ENCODE assay signal across 8 cellular contexts in the genomic region with DNA sequence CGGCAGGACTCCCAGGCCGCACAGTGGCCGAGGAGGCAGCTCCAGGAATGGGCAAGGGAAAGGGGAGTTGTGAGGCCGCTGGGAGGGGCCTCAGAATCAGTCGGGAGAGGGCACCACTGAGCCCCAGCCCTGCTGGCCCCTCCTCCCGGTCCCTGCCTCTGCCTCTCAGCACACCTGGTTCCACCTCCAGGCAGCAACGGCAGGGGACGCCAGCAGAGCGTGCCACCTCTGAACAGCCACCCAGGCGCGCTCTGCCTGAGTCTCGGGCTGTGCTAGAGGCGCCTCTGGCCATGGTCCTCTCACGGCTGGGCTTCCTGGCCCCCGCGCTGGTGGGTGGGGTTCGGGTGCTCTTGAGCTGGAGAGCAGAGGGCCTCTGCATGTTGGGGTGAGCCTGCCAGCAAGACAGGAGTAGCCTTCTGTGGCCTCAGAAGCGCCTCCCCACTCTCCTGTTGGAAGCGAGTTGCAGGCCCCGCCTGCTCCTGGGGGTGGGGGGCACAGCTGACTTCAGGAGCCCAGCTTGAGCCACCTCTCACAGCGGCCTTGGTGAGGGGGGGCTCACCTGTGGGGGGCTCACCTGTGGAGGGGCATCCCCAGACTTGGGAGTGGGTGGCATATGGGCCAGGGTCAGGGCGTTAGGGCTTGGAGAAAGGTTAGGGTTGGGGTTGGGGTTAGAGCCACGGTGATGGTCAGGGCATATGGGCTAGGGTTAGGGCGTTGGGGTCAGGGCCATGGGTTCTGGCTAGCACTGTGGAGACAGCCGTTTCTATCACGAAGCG. TPM values are rescaled to one million over a fixed set of nuclear protein-coding genes. Genes with fewer than 3 reads are reported as not detected.
DNase-seq lines count a peak whose midpoint lies in the region; ATAC-seq, FAIRE-seq and TF ChIP-seq lines count a peak whose summit lies in the region.

No MANE protein-coding gene starts in this region.

- no peak overlapping the region for H3K4me3 Mint-ChIP-seq in HFFc6
- H3K4me3 Mint-ChIP-seq in activated T-helper 1 cell treated with anti-CD3 and anti-CD28 coated beads, Interleukin-12 subunit alpha, Interleukin-12 subunit beta, Interleukin-2, Interleukin-4 antibody, amounts not matched to agents 30 ng/mL and 10 ng/mL and 1 ng/mL, durations not matched to agents 14 hours and 24 hours and 36 hours = no peak overlapping the region

- H3K27ac Mint-ChIP-seq in HFFc6 = no peak overlapping the region
- no peak overlapping the region for H3K27ac Mint-ChIP-seq in activated T-helper 1 cell treated with anti-CD3 and anti-CD28 coated beads, Interleukin-12 subunit alpha, Interleukin-12 subunit beta, Interleukin-2, Interleukin-4 antibody, amounts not matched to agents 30 ng/mL and 10 ng/mL and 1 ng/mL, durations not matched to agents 14 hours and 24 hours and 36 hours

- peaks cover 10% of the 10 kb centered on the region for H3K27me3 Mint-ChIP-seq in HFFc6 (ENCODE audit: insufficient read depth)
- no peaks in the 10 kb centered on the region for H3K27me3 Mint-ChIP-seq in activated T-helper 1 cell treated with anti-CD3 and anti-CD28 coated beads, Interleukin-12 subunit alpha, Interleukin-12 subunit beta, Interleukin-2, Interleukin-4 antibody, amounts not matched to agents 30 ng/mL and 10 ng/mL and 1 ng/mL, durations not matched to agents 14 hours and 24 hours and 36 hours (ENCODE audit: insufficient read depth)

- no peaks in the 10 kb centered on the region for H3K4me1 Mint-ChIP-seq in HFFc6 (ENCODE audit: low read depth)
- H3K4me1 Mint-ChIP-seq in activated T-helper 1 cell treated with anti-CD3 and anti-CD28 coated beads, Interleukin-12 subunit alpha, Interleukin-12 subunit beta, Interleukin-2, Interleukin-4 antibody, amounts not matched to agents 30 ng/mL and 10 ng/mL and 1 ng/mL, durations not matched to agents 14 hours and 24 hours and 36 hours (ENCODE audit: low read depth) = no peaks in the 10 kb centered on the region

- TF ChIP-seq CTCF in HFFc6 (IDR thresholded peaks at IDR 0.05) = peak; percentile 27; the same call in 1 of the 2 replicates
- no peak for TF ChIP-seq CTCF in mucosa of descending colon (IDR thresholded peaks at IDR 0.05)

- no peaks in the 10 kb centered on the region for H3K9me3 ChIP-seq in mucosa of descending colon

- H3K9me3 Mint-ChIP-seq in HFFc6 = no peaks in the 10 kb centered on the region
- H3K9me3 Mint-ChIP-seq in activated T-helper 1 cell treated with anti-CD3 and anti-CD28 coated beads, Interleukin-12 subunit alpha, Interleukin-12 subunit beta, Interleukin-2, Interleukin-4 antibody, amounts not matched to agents 30 ng/mL and 10 ng/mL and 1 ng/mL, durations not matched to agents 14 hours and 24 hours and 36 hours = no peaks in the 10 kb centered on the region

- DNase-seq in Daoy (ENCODE audit: low read depth) (peak; percentile 57), HFFc6 (no peak), mucosa of descending colon (peak in 2 of 3 donors; percentile 58 to 59), urothelium cell line (ENCODE audit: low spot score) (no peak), middle frontal gyrus (ENCODE audit: extremely low spot score, low spot score) (no peak), anterior cingulate cortex (lab: John Stamatoyannopoulos, UW) (no peak)
- DNase-seq in activated T-helper 1 cell treated with anti-CD3 and anti-CD28 coated beads, Interleukin-12 subunit alpha, Interleukin-12 subunit beta, Interleukin-2, Interleukin-4 antibody, amounts not matched to agents 30 ng/mL and 10 ng/mL and 1 ng/mL, durations not matched to agents 14 hours and 24 hours and 36 hours (ENCODE audit: low spot score) = peak; percentile 28

- no peaks in the 10 kb centered on the region for H3K36me3 ChIP-seq in mucosa of descending colon (ENCODE audit: low read depth)

- no peak for FAIRE-seq in urothelium cell line (lab: Jason Lieb, UNC)

- ATAC-seq in mucosa of descending colon (peak; percentile 66), HG03196 (IDR thresholded peaks at IDR 0.05; ENCODE audit: unreplicated experiment) (no peak)

- no peak overlapping the region for H3K4me3 ChIP-seq in mucosa of descending colon

- H3K36me3 Mint-ChIP-seq in HFFc6 (ENCODE audit: low read depth) = no peaks in the 10 kb centered on the region
- no peaks in the 10 kb centered on the region for H3K36me3 Mint-ChIP-seq in activated T-helper 1 cell treated with anti-CD3 and anti-CD28 coated beads, Interleukin-12 subunit alpha, Interleukin-12 subunit beta, Interleukin-2, Interleukin-4 antibody, amounts not matched to agents 30 ng/mL and 10 ng/mL and 1 ng/mL, durations not matched to agents 14 hours and 24 hours and 36 hours (ENCODE audit: low read depth)

- intact Hi-C loops in activated T-helper 1 cell treated with anti-CD3 and anti-CD28 coated beads, Interleukin-12 subunit alpha, Interleukin-12 subunit beta, Interleukin-2, Interleukin-4 antibody, amounts not matched to agents 30 ng/mL and 10 ng/mL and 1 ng/mL, durations not matched to agents 14 hours and 24 hours and 36 hours (cut with micrococcal nuclease) = loop anchor here (1.0 kb wide), 1 partner anchor 121 kb away; no protein-coding TSS in a partner anchor
- intact Hi-C loops in mucosa of descending colon (cut with DNase I, micrococcal nuclease) = no loop called here

- H3K4me1 ChIP-seq in mucosa of descending colon (ENCODE audit: low read depth) = peaks cover 11% of the 10 kb centered on the region

RNA-seq across cellular contexts. Expression of a gene that starts 32.8 kb away (rescaled TPM):
- 14.6 and 21.0 TPM in 2 replicates for total RNA-seq in Daoy (2014; rRNA removed; shearing (Covaris generic))
- total RNA-seq in HFFc6 (2021; fragmentation: NEBNext Ultra II Directional; extraction: Animal tissue kit (Norgen Biotek cat#: 25700)) = 10 to 100 TPM; 19.6 to 27.4 (median 21.4) TPM
- 22.6 and 27.5 TPM in 2 replicates for total RNA-seq in activated T-helper 1 cell treated with anti-CD3 and anti-CD28 coated beads, Interleukin-12 subunit alpha, Interleukin-12 subunit beta, Interleukin-2, Interleukin-4 antibody, amounts not matched to agents 30 ng/mL and 10 ng/mL and 1 ng/mL, durations not matched to agents 14 hours and 24 hours and 36 hours
- total RNA-seq in mucosa of descending colon = 100 to 1,000 TPM in 1 of 3 donors, 10 to 100 TPM in 2; 54.9 to 108 (median 61.5) TPM

Comparison
In these comparisons a context has a peak if more than half of its experiments do, and no peak if none do; other contexts are left out.
1. DNase-seq: peak in Daoy (single experiment), activated T-helper 1 cell treated with anti-CD3 and anti-CD28 coated beads, Interleukin-12 subunit alpha, Interleukin-12 subunit beta, Interleukin-2, Interleukin-4 antibody, amounts not matched to agents 30 ng/mL and 10 ng/mL and 1 ng/mL, durations not matched to agents 14 hours and 24 hours and 36 hours (single experiment) and mucosa of descending colon (2 of 3); none in HFFc6 (single experiment), urothelium cell line (single experiment), middle frontal gyrus (single experiment) and anterior cingulate cortex (0 of 58).